ENCODE assay signal across 22 cellular contexts in genomic region chr16:16090238-16090637, GRCh38.
"Had no signal": no experiment of that assay in that cellular context is flagged by ENCODE, and none has a peak within 500 bp of the region (broad histone marks: within the 10 kb centered on the region; RNA-seq: fewer than 3 reads in every experiment).

No MANE protein-coding gene starts in this region.

- H3K9ac ChIP-seq: parathyroid adenoma had no signal

- H3K4me3 ChIP-seq: adrenal gland, ascending aorta, gastrocnemius medialis, skin epidermis, stomach, uterus had no signal

- DNase-seq: activated CD4-positive, alpha-beta T cell treated with anti-CD3 and anti-CD28 coated beads for 48 hours; activated CD8-positive, alpha-beta T cell treated with anti-CD3 and anti-CD28 coated beads, Interleukin-2, amount 10 ng/mL, durations not matched to agents 7 days and 5 days; activated gamma-delta T cell treated with Interleukin-2 at 50 U/mL for 16 hours; adrenal gland; brain microvascular endothelial cell; caudate nucleus; dermis blood vessel endothelial cell; effector CD8-positive, alpha-beta T cell; gastrocnemius medialis; head of caudate nucleus; left colon; right cardiac atrium; stimulated activated CD4-positive, alpha-beta T cell treated with anti-CD3 and anti-CD28 coated beads, Interleukin-1b, Interleukin-23, amount 100 ng/mL, for 48 hours; stomach; trophoblast cell; uterus had no signal

- H3K27ac ChIP-seq: adrenal gland, brain microvascular endothelial cell, gastrocnemius medialis, parathyroid adenoma, skin epidermis had no signal

- H3K9me3 Mint-ChIP-seq: memory B cell; natural killer cell treated with Interleukin-12 subunit alpha and Interleukin-12 subunit beta and Interleukin-15 and Interleukin-18, amount 100 ng/mL, for 72 hours had no signal

- H3K27ac Mint-ChIP-seq: activated naive CD8-positive, alpha-beta T cell; memory B cell had no signal

- H3K36me3 ChIP-seq: uterus had no signal

- ATAC-seq: activated CD8-positive, alpha-beta T cell treated with anti-CD3 and anti-CD28 coated beads, Interleukin-2, amount 10 ng/mL, durations not matched to agents 7 days and 5 days; gastrocnemius medialis; left colon; natural killer cell treated with Interleukin-12 subunit alpha and Interleukin-12 subunit beta and Interleukin-15 and Interleukin-18, amount 100 ng/mL, for 72 hours; right cardiac atrium had no signal

- H3K9me3 ChIP-seq: adrenal gland, ascending aorta, gastrocnemius medialis, stomach, uterus had no signal

- H3K4me3 Mint-ChIP-seq: activated CD8-positive, alpha-beta T cell treated with anti-CD3 and anti-CD28 coated beads, Interleukin-2, amount 10 ng/mL, durations not matched to agents 7 days and 5 days; activated naive CD8-positive, alpha-beta T cell; memory B cell; natural killer cell treated with Interleukin-12 subunit alpha and Interleukin-12 subunit beta and Interleukin-15 and Interleukin-18, amount 100 ng/mL, for 72 hours had no signal

- H3K4me1 Mint-ChIP-seq: memory B cell had no signal

- H3K27me3 ChIP-seq: adrenal gland, ascending aorta, brain microvascular endothelial cell, gastrocnemius medialis, stomach, uterus had no signal

- H3K27me3 Mint-ChIP-seq: activated naive CD8-positive, alpha-beta T cell; memory B cell; natural killer cell treated with Interleukin-12 subunit alpha and Interleukin-12 subunit beta and Interleukin-15 and Interleukin-18, amount 100 ng/mL, for 72 hours had no signal
